1 cellular context compared by ENCODE assay signal in the genomic region with DNA sequence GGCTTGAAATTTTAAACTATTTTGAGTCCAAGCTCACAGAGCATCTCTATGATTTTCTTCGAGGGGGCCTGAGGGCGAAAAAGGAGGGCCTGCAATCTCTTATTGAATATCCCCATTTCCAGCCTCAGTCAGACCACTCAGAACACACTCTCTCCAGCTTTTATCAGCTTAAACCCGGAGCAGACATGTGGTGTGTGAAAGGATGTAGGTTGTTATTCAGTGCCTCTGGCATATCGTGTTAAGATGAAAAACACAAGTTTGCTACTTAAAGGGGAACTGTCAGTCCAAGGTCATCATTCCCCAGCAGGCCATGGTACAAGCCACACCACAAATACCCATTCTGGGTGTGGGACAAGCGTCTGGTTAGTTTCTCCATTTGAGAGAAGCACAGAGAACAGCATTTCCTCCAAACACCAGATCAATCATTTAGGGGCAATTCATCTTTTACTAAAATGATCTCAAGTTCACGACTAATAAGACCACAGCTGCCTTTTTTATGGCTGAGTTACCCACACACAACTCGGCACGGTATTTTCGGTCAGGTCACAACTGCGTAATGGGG.
TF ChIP-seq lines count a peak whose summit lies in the region.

No MANE protein-coding gene starts in this region.

TF ChIP-seq in HepG2, 621 proteins besides CTCF, POLR2A, EP300 and RAD21 (continued from another document):
- TF ChIP-seq, protein P1, sequence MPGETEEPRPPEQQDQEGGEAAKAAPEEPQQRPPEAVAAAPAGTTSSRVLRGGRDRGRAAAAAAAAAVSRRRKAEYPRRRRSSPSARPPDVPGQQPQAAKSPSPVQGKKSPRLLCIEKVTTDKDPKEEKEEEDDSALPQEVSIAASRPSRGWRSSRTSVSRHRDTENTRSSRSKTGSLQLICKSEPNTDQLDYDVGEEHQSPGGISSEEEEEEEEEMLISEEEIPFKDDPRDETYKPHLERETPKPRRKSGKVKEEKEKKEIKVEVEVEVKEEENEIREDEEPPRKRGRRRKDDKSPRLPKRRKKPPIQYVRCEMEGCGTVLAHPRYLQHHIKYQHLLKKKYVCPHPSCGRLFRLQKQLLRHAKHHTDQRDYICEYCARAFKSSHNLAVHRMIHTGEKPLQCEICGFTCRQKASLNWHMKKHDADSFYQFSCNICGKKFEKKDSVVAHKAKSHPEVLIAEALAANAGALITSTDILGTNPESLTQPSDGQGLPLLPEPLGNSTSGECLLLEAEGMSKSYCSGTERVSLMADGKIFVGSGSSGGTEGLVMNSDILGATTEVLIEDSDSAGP (CRISPR knock-in tag; IDR thresholded peaks at IDR 0.05; ENCODE audit: borderline replicate concordance) = no peak
- no peak for TF ChIP-seq ZNF569 (CRISPR knock-in tag; IDR thresholded peaks at IDR 0.05; ENCODE audit: borderline replicate concordance)
- no peak for TF ChIP-seq ARNTL (CRISPR knock-in tag; IDR thresholded peaks at IDR 0.05)
- no peak for TF ChIP-seq ZNF232 (CRISPR knock-in tag; IDR thresholded peaks at IDR 0.05; ENCODE audit: borderline replicate concordance)
- no peak for TF ChIP-seq SIX1 (CRISPR knock-in tag; IDR thresholded peaks at IDR 0.05; ENCODE audit: borderline replicate concordance)
- TF ChIP-seq NBN (conservative IDR thresholded peaks at IDR 0.05) = no peak
- no peak for TF ChIP-seq REL (CRISPR knock-in tag; conservative IDR thresholded peaks at IDR 0.05)
- no peak for TF ChIP-seq ZNF572 (CRISPR knock-in tag; IDR thresholded peaks at IDR 0.05)
- no peak for TF ChIP-seq RCOR2 (CRISPR knock-in tag; IDR thresholded peaks at IDR 0.05)
TF ChIP-seq in HepG2: peak in this region for 0.
